ENCODE assay signal across 8 cellular contexts in the genomic region with DNA sequence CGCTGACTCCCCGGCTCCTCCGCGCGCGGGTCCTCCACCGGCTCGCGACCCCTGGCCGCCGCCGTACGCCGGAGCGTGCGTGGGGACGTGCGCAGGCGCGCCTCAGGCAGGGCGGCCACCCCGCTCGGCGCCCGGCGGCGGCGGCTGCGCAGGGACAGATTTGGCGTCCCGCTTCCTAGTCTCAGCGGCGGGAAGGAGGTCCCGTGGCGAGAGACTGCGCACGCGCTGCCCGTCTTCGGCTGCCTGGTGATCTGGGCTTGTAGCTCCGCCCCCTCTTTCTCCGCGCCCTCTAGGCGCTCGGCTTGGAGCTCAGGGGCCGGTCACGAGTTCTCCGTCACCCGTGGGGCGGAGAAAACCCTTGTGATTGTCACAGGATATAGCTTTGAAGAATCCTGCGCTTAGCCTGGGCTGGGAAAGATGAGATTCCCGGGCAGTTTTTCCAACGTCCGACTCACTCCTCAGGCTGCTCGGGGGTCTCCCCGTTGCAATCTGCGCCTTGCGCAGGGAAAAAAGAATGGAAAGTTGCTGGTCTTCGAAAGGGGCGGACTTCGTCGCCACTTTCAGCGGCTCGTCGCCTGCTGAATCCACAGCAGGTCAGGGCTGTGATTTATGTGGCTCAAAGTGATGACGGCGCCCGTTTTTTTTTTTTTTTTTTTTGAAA. TPM values are rescaled to one million over a fixed set of nuclear protein-coding genes. Genes with fewer than 3 reads are reported as not detected.
DNase-seq lines count a peak whose midpoint lies in the region; ATAC-seq lines count a peak whose summit lies in the region.

A gene with protein sequence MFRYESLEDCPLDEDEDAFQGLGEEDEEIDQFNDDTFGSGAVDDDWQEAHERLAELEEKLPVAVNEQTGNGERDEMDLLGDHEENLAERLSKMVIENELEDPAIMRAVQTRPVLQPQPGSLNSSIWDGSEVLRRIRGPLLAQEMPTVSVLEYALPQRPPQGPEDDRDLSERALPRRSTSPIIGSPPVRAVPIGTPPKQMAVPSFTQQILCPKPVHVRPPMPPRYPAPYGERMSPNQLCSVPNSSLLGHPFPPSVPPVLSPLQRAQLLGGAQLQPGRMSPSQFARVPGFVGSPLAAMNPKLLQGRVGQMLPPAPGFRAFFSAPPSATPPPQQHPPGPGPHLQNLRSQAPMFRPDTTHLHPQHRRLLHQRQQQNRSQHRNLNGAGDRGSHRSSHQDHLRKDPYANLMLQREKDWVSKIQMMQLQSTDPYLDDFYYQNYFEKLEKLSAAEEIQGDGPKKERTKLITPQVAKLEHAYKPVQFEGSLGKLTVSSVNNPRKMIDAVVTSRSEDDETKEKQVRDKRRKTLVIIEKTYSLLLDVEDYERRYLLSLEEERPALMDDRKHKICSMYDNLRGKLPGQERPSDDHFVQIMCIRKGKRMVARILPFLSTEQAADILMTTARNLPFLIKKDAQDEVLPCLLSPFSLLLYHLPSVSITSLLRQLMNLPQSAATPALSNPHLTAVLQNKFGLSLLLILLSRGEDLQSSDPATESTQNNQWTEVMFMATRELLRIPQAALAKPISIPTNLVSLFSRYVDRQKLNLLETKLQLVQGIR (minus strand): TSS at position 88 of the 661 bp plus-strand sequence. CDS start 142 bp downstream, outside the sequence.

- DNase-seq in NCI-H1092 treated with DMSO at 0.1 percent for 48 hours (lab: John Stamatoyannopoulos, UW), result peak; percentile 99
- peak; percentile 95 for DNase-seq in SKM-1 (lab: John Stamatoyannopoulos, UW; ENCODE audit: unreplicated experiment)
- DNase-seq in activated naive CD4-positive, alpha-beta T cell treated with anti-CD3 and anti-CD28 coated beads, Interleukin-2, amount 50 U/mL, for 72 hours (ENCODE audit: low spot score in 2 of 2), result peak; percentile 97 to 99
- DNase-seq in glomerular endothelial cell (ENCODE audit: extremely low read depth, low read depth, low spot score), result peak; percentile 90
- DNase-seq in occipital lobe (lab: John Stamatoyannopoulos, UW), result peak; percentile 98

- peaks cover 23 to 39% of the 10 kb centered on the region in 2 donors for H3K36me3 Mint-ChIP-seq in activated naive CD4-positive, alpha-beta T cell treated with anti-CD3 and anti-CD28 coated beads, Interleukin-2, amount 50 U/mL, for 72 hours

- peak within 1 kb of the TSS; percentile 97 for H3K27ac ChIP-seq in temporal lobe (ENCODE audit: low read depth, low read length)

- H3K27ac Mint-ChIP-seq in activated naive CD4-positive, alpha-beta T cell treated with anti-CD3 and anti-CD28 coated beads, Interleukin-2, amount 50 U/mL, for 72 hours, result peak within 1 kb of the TSS; percentile 94 to 98

- ATAC-seq in HG02610 (IDR thresholded peaks at IDR 0.05; ENCODE audit: unreplicated experiment), result peak; percentile 94
- peak; percentile 94 for ATAC-seq in activated naive CD4-positive, alpha-beta T cell treated with anti-CD3 and anti-CD28 coated beads, Interleukin-2, amount 50 U/mL, for 72 hours

- H3K4me3 ChIP-seq in GM08714 (ENCODE audit: low read length), result peak within 1 kb of the TSS; percentile 95

- no peaks in the 10 kb centered on the region for H3K9me3 Mint-ChIP-seq in activated naive CD4-positive, alpha-beta T cell treated with anti-CD3 and anti-CD28 coated beads, Interleukin-2, amount 50 U/mL, for 72 hours

RNA-seq across cellular contexts. Expression of the gene that starts here (rescaled TPM):
- total RNA-seq in activated naive CD4-positive, alpha-beta T cell treated with anti-CD3 and anti-CD28 coated beads, Interleukin-2, amount 50 U/mL, for 72 hours, result 10 to 100 TPM; 72.3 to 88.0 TPM
- 16.2 and 30.7 TPM in 2 replicates for total RNA-seq in glomerular endothelial cell
- total RNA-seq in occipital lobe, result 3.7 TPM
- total RNA-seq in temporal lobe, result 5.7 TPM

Comparison
In these comparisons a context has a peak if more than half of its experiments do, and no peak if none do; other contexts are left out.
1. Peak in every context shown above with its lines: DNase-seq, ATAC-seq, H3K4me3 ChIP-seq and H3K27ac ChIP-seq.